ENCODE assay signal across 29 cellular contexts in genomic region chr3:177878192-177878591, GRCh38.
"Had no signal": no experiment of that assay in that cellular context is flagged by ENCODE, and none has a peak within 500 bp of the region (broad histone marks: within the 10 kb centered on the region; RNA-seq: fewer than 3 reads in every experiment).

No MANE protein-coding gene starts in this region.

- H3K27ac ChIP-seq: cardiac muscle cell, colonic mucosa, epithelial cell of prostate, esophagus squamous epithelium, gastroesophageal sphincter, hepatocyte, ovary, prostate gland, suprapubic skin, tibial artery, WERI-Rb-1 had no signal

- H3K79me2 ChIP-seq: hepatocyte had no signal

- H3K27me3 Mint-ChIP-seq: activated naive CD8-positive, alpha-beta T cell; brain; naive thymus-derived CD4-positive, alpha-beta T cell; stimulated activated naive B cell treated with anti-CD40 and anti-IgM and Interleukin-4, amounts not matched to agents 10 μg/mL and 1 μg/mL and 100 μg/mL, for 72 hours had no signal

- H3K4me3 ChIP-seq: cardiac muscle cell, colonic mucosa, esophagus squamous epithelium, gastroesophageal sphincter, hepatocyte, ovary, prostate gland, suprapubic skin, tibial artery had no signal

- H3K9me3 Mint-ChIP-seq: stimulated activated naive B cell treated with anti-CD40 and anti-IgM and Interleukin-4, amounts not matched to agents 10 μg/mL and 1 μg/mL and 100 μg/mL, for 72 hours; T-helper 2 cell treated with Interferon-gamma antibody and Interleukin-4, amounts not matched to agents 5 μg/mL and 100 μg/mL, for 36 hours had no signal

- H3K36me3 Mint-ChIP-seq: activated naive CD8-positive, alpha-beta T cell; brain; stimulated activated naive B cell treated with anti-CD40 and anti-IgM and Interleukin-4, amounts not matched to agents 10 μg/mL and 1 μg/mL and 100 μg/mL, for 72 hours had no signal

- H3K27me3 ChIP-seq: cardiac muscle cell, colonic mucosa, esophagus squamous epithelium, gastroesophageal sphincter, hepatocyte, ovary, suprapubic skin, tibial artery had no signal

- H3K4me1 ChIP-seq: colonic mucosa, esophagus squamous epithelium, gastroesophageal sphincter, prostate gland had no signal

- H3K4me2 ChIP-seq: hepatocyte had no signal

- H2AFZ ChIP-seq: hepatocyte had no signal

- H3K27ac Mint-ChIP-seq: activated naive CD8-positive, alpha-beta T cell; naive thymus-derived CD4-positive, alpha-beta T cell; stimulated activated naive B cell treated with anti-CD40 and anti-IgM and Interleukin-4, amounts not matched to agents 10 μg/mL and 1 μg/mL and 100 μg/mL, for 72 hours; T-helper 2 cell treated with Interferon-gamma antibody and Interleukin-4, amounts not matched to agents 5 μg/mL and 100 μg/mL, for 36 hours had no signal

- DNase-seq: activated CD8-positive, alpha-beta memory T cell treated with anti-CD3 and anti-CD28 coated beads for 24 hours; activated gamma-delta T cell treated with Interleukin-2 at 50 U/mL for 16 hours; aorta; cerebellar nuclear complex; colonic mucosa; effector CD8-positive, alpha-beta T cell; esophagus squamous epithelium; kidney; left colon; midbrain; naive thymus-derived CD4-positive, alpha-beta T cell; ovary; retina; small intestine; stimulated activated naive B cell treated with anti-CD40 and anti-IgM and Interleukin-4, amounts not matched to agents 10 μg/mL and 1 μg/mL and 100 μg/mL, for 72 hours; T-helper 1 cell; tibial artery; WERI-Rb-1 had no signal

- H3K36me3 ChIP-seq: cardiac muscle cell, colonic mucosa, esophagus squamous epithelium, gastroesophageal sphincter, ovary, prostate gland, suprapubic skin, tibial artery, WERI-Rb-1 had no signal

- ATAC-seq: activated CD4-positive, CD25-positive, alpha-beta regulatory T cell treated with anti-CD3 and anti-CD28 coated beads, Interleukin-2, amount 50 U/mL, for 24 hours; gastroesophageal sphincter; left colon; naive thymus-derived CD4-positive, alpha-beta T cell; sciatic nerve; stimulated activated naive B cell treated with anti-CD40 and anti-IgM and Interleukin-4, amounts not matched to agents 10 μg/mL and 1 μg/mL and 100 μg/mL, for 72 hours had no signal

- H3K9me3 ChIP-seq: colonic mucosa, esophagus squamous epithelium, gastroesophageal sphincter, ovary, prostate gland, suprapubic skin, tibial artery had no signal

- H3K4me3 Mint-ChIP-seq: activated naive CD8-positive, alpha-beta T cell; brain; naive thymus-derived CD4-positive, alpha-beta T cell; stimulated activated naive B cell treated with anti-CD40 and anti-IgM and Interleukin-4, amounts not matched to agents 10 μg/mL and 1 μg/mL and 100 μg/mL, for 72 hours; T-helper 2 cell treated with Interferon-gamma antibody and Interleukin-4, amounts not matched to agents 5 μg/mL and 100 μg/mL, for 36 hours had no signal
